ENCODE assay signal across 16 cellular contexts in the genomic region with DNA sequence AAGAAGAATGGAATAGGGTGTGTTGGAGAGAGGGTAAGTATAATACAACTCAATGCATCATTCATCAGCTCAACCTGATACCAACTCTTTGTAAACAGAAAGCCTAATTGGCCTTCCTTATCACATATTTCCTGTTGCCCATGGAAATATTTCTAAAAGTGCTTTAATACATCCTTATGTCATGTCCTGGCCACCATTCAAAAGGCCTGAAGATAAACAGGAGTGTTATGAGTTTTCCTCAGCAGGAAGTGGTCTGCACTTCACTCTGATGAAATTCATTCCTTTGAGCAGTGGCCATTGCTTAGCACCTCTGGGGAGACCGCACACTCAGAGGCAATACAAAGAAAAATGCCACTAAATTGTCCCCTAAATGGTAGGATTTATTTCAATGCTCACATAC.
DNase-seq lines count a peak whose midpoint lies in the region; ATAC-seq, FAIRE-seq and TF ChIP-seq lines count a peak whose summit lies in the region.
"Had no signal": no experiment of that assay in that cellular context is flagged by ENCODE, and none has a peak within 500 bp of the region (broad histone marks: within the 10 kb centered on the region; RNA-seq: fewer than 3 reads in every experiment).

No MANE protein-coding gene starts in this region.

- no peaks in the 10 kb centered on the region for H3K9me3 ChIP-seq in astrocyte (ENCODE audit: insufficient read depth, low read depth, low read length)
- H3K9me3 ChIP-seq: neutrophil had no signal

- H3K4me1 Mint-ChIP-seq in HFFc6 (ENCODE audit: low read depth): peaks cover 16% of the 10 kb centered on the region
- no peaks in the 10 kb centered on the region for H3K4me1 Mint-ChIP-seq in astrocyte (ENCODE audit: low read depth, unreplicated experiment)
- H3K4me1 Mint-ChIP-seq: activated CD4-positive, alpha-beta T cell treated with anti-CD3 and anti-CD28 coated beads, Interleukin-2, amount 10 ng/mL, durations not matched to agents 7 days and 5 days; activated naive CD4-positive, alpha-beta T cell treated with anti-CD3 and anti-CD28 coated beads, Interleukin-2, amount 10 ng/mL, durations not matched to agents 7 days and 5 days; immature natural killer cell had no signal

- H3K9me3 Mint-ChIP-seq in HFFc6 (no peaks in the 10 kb centered on the region), astrocyte (ENCODE audit: unreplicated experiment) (no peaks in the 10 kb centered on the region)
- H3K9me3 Mint-ChIP-seq: activated CD4-positive, alpha-beta T cell treated with anti-CD3 and anti-CD28 coated beads, Interleukin-2, amount 10 ng/mL, durations not matched to agents 7 days and 5 days had no signal

- H3K79me2 ChIP-seq in astrocyte (ENCODE audit: insufficient read depth, low read length): no peaks in the 10 kb centered on the region

- H3K36me3 Mint-ChIP-seq in HFFc6 (ENCODE audit: low read depth) (peaks cover 10% of the 10 kb centered on the region), astrocyte (ENCODE audit: low read depth, unreplicated experiment) (no peaks in the 10 kb centered on the region)
- H3K36me3 Mint-ChIP-seq: activated naive CD4-positive, alpha-beta T cell treated with anti-CD3 and anti-CD28 coated beads, Interleukin-2, amount 10 ng/mL, durations not matched to agents 7 days and 5 days; immature natural killer cell had no signal

- no peaks in the 10 kb centered on the region for H3K27me3 Mint-ChIP-seq in HFFc6 (ENCODE audit: insufficient read depth)
- H3K27me3 Mint-ChIP-seq in astrocyte (ENCODE audit: low read depth, unreplicated experiment): no peaks in the 10 kb centered on the region
- H3K27me3 Mint-ChIP-seq: activated CD4-positive, alpha-beta T cell treated with anti-CD3 and anti-CD28 coated beads, Interleukin-2, amount 10 ng/mL, durations not matched to agents 7 days and 5 days; activated naive CD4-positive, alpha-beta T cell treated with anti-CD3 and anti-CD28 coated beads, Interleukin-2, amount 10 ng/mL, durations not matched to agents 7 days and 5 days had no signal

- peak; percentile 62 for DNase-seq in AG10803 (ENCODE audit: low read depth)
- no peak for DNase-seq in HFFc6
- DNase-seq in astrocyte (ENCODE audit: low read depth): peak; percentile 88
- DNase-seq in glomerular visceral epithelial cell (ENCODE audit: extremely low spot score): peak; percentile 61
- DNase-seq: activated CD4-positive, alpha-beta T cell treated with anti-CD3 and anti-CD28 coated beads, Interleukin-2, amount 10 ng/mL, durations not matched to agents 7 days and 5 days; activated naive CD4-positive, alpha-beta T cell treated with anti-CD3 and anti-CD28 coated beads, Interleukin-2, amount 10 ng/mL, durations not matched to agents 7 days and 5 days; activated T-cell treated with anti-CD3 and anti-CD28 coated beads for 4 hours; DMS 273 treated with DMSO at 0.1 percent for 48 hours; immature natural killer cell; NCI-H2171 treated with DMSO at 0.1 percent for 48 hours had no signal

- no peak overlapping the region for H3K4me3 Mint-ChIP-seq in HFFc6
- H3K4me3 Mint-ChIP-seq in astrocyte (ENCODE audit: unreplicated experiment): no peak overlapping the region
- H3K4me3 Mint-ChIP-seq: activated CD4-positive, alpha-beta T cell treated with anti-CD3 and anti-CD28 coated beads, Interleukin-2, amount 10 ng/mL, durations not matched to agents 7 days and 5 days; activated naive CD4-positive, alpha-beta T cell treated with anti-CD3 and anti-CD28 coated beads, Interleukin-2, amount 10 ng/mL, durations not matched to agents 7 days and 5 days; immature natural killer cell had no signal

- TF ChIP-seq CTCF in AG10803 (conservative IDR thresholded peaks at IDR 0.05; ENCODE audit: low read length): no peak
- no peak for TF ChIP-seq CTCF in HFFc6 (IDR thresholded peaks at IDR 0.05)
- no peak for TF ChIP-seq CTCF in astrocyte (IDR thresholded peaks at IDR 0.05; ENCODE audit: insufficient read depth, low read depth, low read length)

- no peak overlapping the region for H2AFZ ChIP-seq in astrocyte (ENCODE audit: low read depth, low read length)

- H3K4me3 ChIP-seq in AG10803 (ENCODE audit: low read length) (no peak overlapping the region), astrocyte (ENCODE audit: insufficient read depth, low read depth, low read length) (no peak overlapping the region)
- H3K4me3 ChIP-seq: cardiac muscle cell had no signal

- H3K27me3 ChIP-seq in astrocyte (ENCODE audit: insufficient read depth, low read length): no peaks in the 10 kb centered on the region
- H3K27me3 ChIP-seq: cardiac muscle cell, neutrophil had no signal

- no peak for FAIRE-seq in astrocyte (lab: Jason Lieb, UNC)

- peak overlapping the region; percentile 28 for H3K27ac ChIP-seq in astrocyte (ENCODE audit: low read depth, low read length)
- H3K27ac ChIP-seq: cardiac muscle cell, neutrophil had no signal

- H4K20me1 ChIP-seq in astrocyte (ENCODE audit: insufficient read depth, low read length): no peaks in the 10 kb centered on the region

- peaks cover 5% of the 10 kb centered on the region for H3K4me1 ChIP-seq in astrocyte (ENCODE audit: insufficient read depth, low read length)

- no peaks in the 10 kb centered on the region for H3K36me3 ChIP-seq in astrocyte (ENCODE audit: insufficient read depth, low read length)
- H3K36me3 ChIP-seq: cardiac muscle cell, neutrophil had no signal

- peak overlapping the region; percentile 38 for H3K27ac Mint-ChIP-seq in HFFc6
- H3K27ac Mint-ChIP-seq in astrocyte (ENCODE audit: unreplicated experiment): no peak overlapping the region
- H3K27ac Mint-ChIP-seq: activated CD4-positive, alpha-beta T cell treated with anti-CD3 and anti-CD28 coated beads, Interleukin-2, amount 10 ng/mL, durations not matched to agents 7 days and 5 days; activated naive CD4-positive, alpha-beta T cell treated with anti-CD3 and anti-CD28 coated beads, Interleukin-2, amount 10 ng/mL, durations not matched to agents 7 days and 5 days; immature natural killer cell had no signal

- ATAC-seq in HG03139 (IDR thresholded peaks at IDR 0.05; ENCODE audit: unreplicated experiment): no peak
- no peak for ATAC-seq in HG03432 (IDR thresholded peaks at IDR 0.05; ENCODE audit: unreplicated experiment)
- ATAC-seq in HG03025 (IDR thresholded peaks at IDR 0.05; ENCODE audit: low FRiP score, unreplicated experiment): no peak
- ATAC-seq in HG02798 (IDR thresholded peaks at IDR 0.05; ENCODE audit: poor library complexity, unreplicated experiment): no peak

- peak overlapping the region; percentile 8 for H3K4me2 ChIP-seq in astrocyte (ENCODE audit: low read length)

- H3K9ac ChIP-seq in astrocyte (ENCODE audit: low read length): no peak overlapping the region
